In genomic region chr5:39638803-39639202, GRCh38 we compare ENCODE assay signal across 12 cellular contexts.
"Had no signal": no experiment of that assay in that cellular context is flagged by ENCODE, and none has a peak within 500 bp of the region (broad histone marks: within the 10 kb centered on the region; RNA-seq: fewer than 3 reads in every experiment).

No MANE protein-coding gene starts in this region.

- H3K9me3 ChIP-seq: pancreas, thoracic aorta had no signal

- H3K27ac ChIP-seq: neural progenitor cell, pancreas, thoracic aorta had no signal

- ATAC-seq: pancreas; stimulated activated naive CD8-positive, alpha-beta T cell treated with anti-CD3 and anti-CD28 coated beads, Interleukin-15, amount 100 ng/mL, for 72 hours had no signal

- H3K36me3 ChIP-seq: brain microvascular endothelial cell, neural progenitor cell, pancreas, thoracic aorta had no signal

- H3K4me1 ChIP-seq: neural progenitor cell, pancreas had no signal

- H3K27me3 ChIP-seq: brain microvascular endothelial cell, neural progenitor cell, pancreas had no signal

- H3K4me3 ChIP-seq: neural progenitor cell, pancreas, thoracic aorta had no signal

- DNase-seq: activated CD4-positive, alpha-beta memory T cell treated with anti-CD3 and anti-CD28 coated beads, Interleukin-2, amount 10 ng/mL, durations not matched to agents 7 days and 5 days; activated CD4-positive, alpha-beta T cell treated with anti-CD3 and anti-CD28 coated beads for 1 hour; activated gamma-delta T cell treated with Interleukin-2 at 50 U/mL for 16 hours; activated naive CD8-positive, alpha-beta T cell treated with anti-CD3 and anti-CD28 coated beads for 36 hours; activated T-cell treated with anti-CD3 and anti-CD28 coated beads, Interleukin-2, amount 50 U/mL, for 48 hours; brain microvascular endothelial cell; pancreas; stimulated activated CD4-positive, alpha-beta T cell treated with anti-CD3 and anti-CD28 coated beads, Interleukin-15, amount 100 ng/mL, for 24 hours; stimulated activated CD4-positive, alpha-beta T cell treated with anti-CD3 and anti-CD28 coated beads, Interleukin-4, amount 100 ng/mL, for 24 hours; stimulated activated naive CD8-positive, alpha-beta T cell treated with anti-CD3 and anti-CD28 coated beads, Interleukin-15, amount 100 ng/mL, for 72 hours had no signal
